8 cellular contexts compared by ENCODE assay signal in genomic region chr19:33241530-33242101, GRCh38. TPM values are rescaled to one million over a fixed set of nuclear protein-coding genes. Genes with fewer than 3 reads are reported as not detected.
DNase-seq lines count a peak whose midpoint lies in the region; ATAC-seq lines count a peak whose summit lies in the region.

No MANE protein-coding gene starts in this region.

- H3K4me1 Mint-ChIP-seq in stimulated activated memory B cell treated with anti-CD40 and anti-IgM and Interleukin-4, amounts not matched to agents 10 μg/mL and 1 μg/mL and 100 μg/mL, for 72 hours: no peaks in the 10 kb centered on the region

- H3K36me3 Mint-ChIP-seq in stimulated activated memory B cell treated with anti-CD40 and anti-IgM and Interleukin-4, amounts not matched to agents 10 μg/mL and 1 μg/mL and 100 μg/mL, for 72 hours: no peaks in the 10 kb centered on the region

- ATAC-seq in left ventricle myocardium superior (peak; percentile 60), GM18502 (IDR thresholded peaks at IDR 0.05; ENCODE audit: poor library complexity, unreplicated experiment) (no peak)
- ATAC-seq in stimulated activated memory B cell treated with anti-CD40 and anti-IgM and Interleukin-4, amounts not matched to agents 10 μg/mL and 1 μg/mL and 100 μg/mL, for 72 hours: peak; percentile 43

- H3K27me3 Mint-ChIP-seq in stimulated activated memory B cell treated with anti-CD40 and anti-IgM and Interleukin-4, amounts not matched to agents 10 μg/mL and 1 μg/mL and 100 μg/mL, for 72 hours: peaks cover 50% of the 10 kb centered on the region

- no peak overlapping the region for H3K4me3 Mint-ChIP-seq in stimulated activated memory B cell treated with anti-CD40 and anti-IgM and Interleukin-4, amounts not matched to agents 10 μg/mL and 1 μg/mL and 100 μg/mL, for 72 hours

- no peaks in the 10 kb centered on the region for H3K9me3 Mint-ChIP-seq in stimulated activated memory B cell treated with anti-CD40 and anti-IgM and Interleukin-4, amounts not matched to agents 10 μg/mL and 1 μg/mL and 100 μg/mL, for 72 hours

- intact Hi-C loops in left ventricle myocardium superior (cut with micrococcal nuclease): loop anchor here (5.0 kb wide), 1 partner anchor 166 kb away; no protein-coding TSS in a partner anchor

- H3K27ac Mint-ChIP-seq in stimulated activated memory B cell treated with anti-CD40 and anti-IgM and Interleukin-4, amounts not matched to agents 10 μg/mL and 1 μg/mL and 100 μg/mL, for 72 hours: no peak overlapping the region

- DNase-seq in activated CD8-positive, alpha-beta memory T cell treated with anti-CD3 and anti-CD28 coated beads for 24 hours: peak; percentile 67
- no peak for DNase-seq in activated CD8-positive, alpha-beta memory T cell treated with anti-CD3 and anti-CD28 coated beads, Interleukin-2, amount 50 U/mL, for 48 hours
- DNase-seq in activated CD4-positive, alpha-beta T cell treated with anti-CD3 and anti-CD28 coated beads, Interleukin-2, amount 50 U/mL, for 1 hour: peak; percentile 12
- DNase-seq in left ventricle myocardium superior (peak; percentile 33), DMS79 (lab: John Stamatoyannopoulos, UW) (no peak), germinal center (ENCODE audit: low spot score) (no peak)

RNA-seq across cellular contexts. Expression of gene SLC7A10, which starts 16.0 kb away (rescaled TPM):
- not detected for total RNA-seq in left ventricle myocardium superior

RNA-seq across cellular contexts. Expression of gene LRP3, which starts 47.5 kb away (rescaled TPM):
- 19.5 TPM for total RNA-seq in left ventricle myocardium superior

Comparison
In these comparisons a context has a peak if more than half of its experiments do, and no peak if none do; other contexts are left out.
1. DNase-seq: peak in activated CD8-positive, alpha-beta memory T cell treated with anti-CD3 and anti-CD28 coated beads for 24 hours (single experiment), activated CD4-positive, alpha-beta T cell treated with anti-CD3 and anti-CD28 coated beads, Interleukin-2, amount 50 U/mL, for 1 hour (single experiment) and left ventricle myocardium superior (single experiment); none in activated CD8-positive, alpha-beta memory T cell treated with anti-CD3 and anti-CD28 coated beads, Interleukin-2, amount 50 U/mL, for 48 hours (single experiment), DMS79 (single experiment) and germinal center (single experiment).